In genomic region chr17:31857920-31858646, GRCh38 we compare ENCODE assay signal across 8 cellular contexts. TPM values are rescaled to one million over a fixed set of nuclear protein-coding genes. Genes with fewer than 3 reads are reported as not detected.
DNase-seq lines count a peak whose midpoint lies in the region; ATAC-seq and TF ChIP-seq lines count a peak whose summit lies in the region.

No MANE protein-coding gene starts in this region.

- peak overlapping the region; percentile 40 for H3K4me3 ChIP-seq in mononuclear cell (ENCODE audit: low read length)
- H3K4me3 ChIP-seq in uterus, result peak overlapping the region; percentile 48 to 92

- TF ChIP-seq CTCF in uterus (IDR thresholded peaks at IDR 0.05), result no peak

- no peaks in the 10 kb centered on the region for H3K36me3 ChIP-seq in uterus

- H3K27me3 ChIP-seq in mononuclear cell (ENCODE audit: insufficient read depth, low read length) (no peaks in the 10 kb centered on the region), uterus (no peaks in the 10 kb centered on the region)

- peaks cover 18% of the 10 kb centered on the region for H3K4me1 ChIP-seq in mononuclear cell (ENCODE audit: insufficient read depth, low read length)
- no peaks in the 10 kb centered on the region for H3K4me1 ChIP-seq in uterus

- H3K9me3 ChIP-seq in mononuclear cell (ENCODE audit: low read depth, low read length) (no peaks in the 10 kb centered on the region), uterus (no peaks in the 10 kb centered on the region)

- H3K27ac ChIP-seq in cingulate gyrus (ENCODE audit: low read depth, low read length) (peak overlapping the region; percentile 11), uterus (peak overlapping the region; percentile 80 to 82)

- ATAC-seq in GM18909 (IDR thresholded peaks at IDR 0.05; ENCODE audit: poor library complexity, unreplicated experiment), result peak; percentile 6
- ATAC-seq in GM18870 (IDR thresholded peaks at IDR 0.05; ENCODE audit: unreplicated experiment), result no peak

- no peak for TF ChIP-seq POLR2A in uterus (IDR thresholded peaks at IDR 0.05)

- intact Hi-C loops in uterus (cut with DNase I; ENCODE audit: low total_unique reads), result no loop called here

- DNase-seq in NAMALWA (ENCODE audit: low spot score), result peak; percentile 42
- DNase-seq in uterus, result no peak
- DNase-seq in activated CD4-positive, CD25-positive, alpha-beta regulatory T cell (lab: John Stamatoyannopoulos, UW), result no peak
- DNase-seq in mesenteric fat pad (ENCODE audit: low spot score), result no peak

RNA-seq across cellular contexts. Expression of gene COPRS, which starts 1.0 kb away (rescaled TPM):
- 7.9 TPM for total RNA-seq in mononuclear cell
- 100 to 1,000 TPM in 1 of 4 donors, 10 to 100 TPM in 3; 36.5 to 114 (median 58.1) TPM for total RNA-seq in uterus
- total RNA-seq in mesenteric fat pad, result 61.3 TPM

RNA-seq across cellular contexts. Expression of gene UTP6, which starts 43.4 kb away (rescaled TPM):
- total RNA-seq in mononuclear cell (16.2 TPM), uterus (10 to 100 TPM; 18.2 to 68.6 (median 38.4) TPM), mesenteric fat pad (56.3 TPM)
